ENCODE assay signal across 9 cellular contexts in the genomic region with DNA sequence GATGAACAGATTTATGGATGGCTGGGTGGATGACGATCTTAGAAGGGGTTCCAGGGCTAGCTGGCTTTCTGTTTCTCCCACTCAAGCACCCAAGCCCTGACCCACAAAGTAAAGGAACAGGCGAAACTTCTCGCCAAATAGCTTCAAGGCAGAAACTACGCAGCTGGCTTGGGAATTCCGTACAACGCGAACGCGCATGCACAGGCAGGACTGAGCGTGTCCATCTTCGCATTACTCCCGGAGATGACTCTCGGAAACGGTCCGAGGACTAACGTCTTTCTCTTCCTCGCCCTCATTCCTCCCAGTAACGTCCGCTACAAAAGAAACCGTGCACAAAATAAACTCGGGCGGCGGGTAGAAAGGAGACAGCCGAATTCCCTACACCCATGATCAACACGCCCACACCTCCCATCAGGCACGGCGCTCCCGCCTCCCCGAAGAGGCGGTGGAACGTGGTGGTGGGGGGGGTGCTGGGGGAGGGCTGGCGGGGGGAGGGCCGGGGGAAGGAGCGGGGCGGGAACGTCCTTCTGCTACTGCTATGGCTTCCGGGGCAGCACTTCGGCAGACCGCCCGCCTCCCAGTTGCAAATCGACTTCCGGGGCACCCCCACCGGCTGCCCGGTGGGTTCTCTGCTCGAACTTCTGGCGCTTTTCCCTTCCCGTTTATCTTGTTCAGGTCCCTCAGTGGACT. TPM values are rescaled to one million over a fixed set of nuclear protein-coding genes. Genes with fewer than 3 reads are reported as not detected.
DNase-seq lines count a peak whose midpoint lies in the region; ATAC-seq and TF ChIP-seq lines count a peak whose summit lies in the region.
"Not testable (repeated sequence)": the region's sequence is repeated elsewhere in the genome, so short reads cannot be mapped to it uniquely, and the experiment has no call there.
"Had no signal": no experiment of that assay in that cellular context is flagged by ENCODE, and none has a peak within 500 bp of the region (broad histone marks: within the 10 kb centered on the region; RNA-seq: fewer than 3 reads in every experiment).

No MANE protein-coding gene starts in this region.

- not testable (repeated sequence) for H3K4me3 Mint-ChIP-seq in activated CD8-positive, alpha-beta T cell treated with anti-CD3 and anti-CD28 coated beads for 36 hours

- not testable (repeated sequence) for H3K36me3 ChIP-seq in DND-41 (ENCODE audit: insufficient read depth, low read length); heart left ventricle

- intact Hi-C loops in activated CD8-positive, alpha-beta T cell treated with anti-CD3 and anti-CD28 coated beads for 36 hours (cut with micrococcal nuclease); heart left ventricle (cut with DNase I); sciatic nerve (cut with DNase I): not testable (repeated sequence)

- H3K4me1 Mint-ChIP-seq in activated CD8-positive, alpha-beta T cell treated with anti-CD3 and anti-CD28 coated beads for 36 hours (ENCODE audit: low read depth), result peaks cover 14% of the 10 kb centered on the region

- ATAC-seq in DND-41 (ENCODE audit: insufficient read depth, low read depth) (peak; percentile 70), GM19043 (IDR thresholded peaks at IDR 0.05; ENCODE audit: low read depth, unreplicated experiment) (peak; percentile 40), GM21576 (IDR thresholded peaks at IDR 0.05; ENCODE audit: unreplicated experiment) (peak; percentile 41), HG02938 (IDR thresholded peaks at IDR 0.05; ENCODE audit: unreplicated experiment) (peak; percentile 36), HG03432 (IDR thresholded peaks at IDR 0.05; ENCODE audit: unreplicated experiment) (peak; percentile 50), heart left ventricle (peak; percentile 74 to 89 (median 84)), sciatic nerve (peak; percentile 86)
- ATAC-seq in activated CD8-positive, alpha-beta T cell treated with anti-CD3 and anti-CD28 coated beads for 36 hours, result peak; percentile 65

- H3K36me3 Mint-ChIP-seq in activated CD8-positive, alpha-beta T cell treated with anti-CD3 and anti-CD28 coated beads for 36 hours (ENCODE audit: low read depth), result not testable (repeated sequence)

- H3K4me3 ChIP-seq in DND-41 (ENCODE audit: low read depth in 1 of 2, low read length in 2 of 2); heart left ventricle: not testable (repeated sequence)

- not testable (repeated sequence) for H3K4me2 ChIP-seq in DND-41 (ENCODE audit: insufficient read depth, low read length)

- not testable (repeated sequence) for TF ChIP-seq CTCF in DND-41 (IDR thresholded peaks at IDR 0.05; ENCODE audit: borderline replicate concordance, extremely low read depth, low read length, poor library complexity, severe bottlenecking); activated CD8-positive, alpha-beta T cell treated with anti-CD3 and anti-CD28 coated beads for 36 hours (IDR thresholded peaks at IDR 0.05); heart left ventricle (IDR thresholded peaks at IDR 0.05)

- H3K27ac Mint-ChIP-seq in activated CD8-positive, alpha-beta T cell treated with anti-CD3 and anti-CD28 coated beads for 36 hours, result not testable (repeated sequence)

- not testable (repeated sequence) for H2AFZ ChIP-seq in DND-41 (ENCODE audit: low read depth, low read length)

- H3K9me3 ChIP-seq in DND-41 (ENCODE audit: insufficient read depth, low read length, severe bottlenecking); heart left ventricle: not testable (repeated sequence)

- not testable (repeated sequence) for H3K27ac ChIP-seq in DND-41 (ENCODE audit: low read length); heart left ventricle

- H3K4me1 ChIP-seq in DND-41 (ENCODE audit: insufficient read depth, low read length) (peaks cover 29% of the 10 kb centered on the region), heart left ventricle (peaks cover 0 to 25% (median 9%) of the 10 kb centered on the region in 12 donors)

- H3K9ac ChIP-seq in DND-41 (ENCODE audit: low read depth, low read length), result not testable (repeated sequence)

- not testable (repeated sequence) for H3K27me3 ChIP-seq in DND-41 (ENCODE audit: insufficient read depth, low read length, poor library complexity); heart left ventricle

- CTCF ChIA-PET in activated CD8-positive, alpha-beta T cell treated with anti-CD3 and anti-CD28 coated beads for 36 hours (lab: Charles Lee), result not testable (repeated sequence)

- POLR2A ChIA-PET in activated CD8-positive, alpha-beta T cell treated with anti-CD3 and anti-CD28 coated beads for 36 hours (lab: Charles Lee), result not testable (repeated sequence)

- H3K27me3 Mint-ChIP-seq in activated CD8-positive, alpha-beta T cell treated with anti-CD3 and anti-CD28 coated beads for 36 hours, result not testable (repeated sequence)

- DNase-seq in DND-41; activated CD8-positive, alpha-beta T cell treated with anti-CD3 and anti-CD28 coated beads for 36 hours; heart left ventricle; sciatic nerve (ENCODE audit: low spot score): not testable (repeated sequence)

- WGBS in heart left ventricle, 4 donors, result no CpG with 5 or more reads among the region's 47 CpGs

- not testable (repeated sequence) for H4K20me1 ChIP-seq in DND-41 (ENCODE audit: insufficient read depth, low read length)

- TF ChIP-seq POLR2A in heart left ventricle (IDR thresholded peaks at IDR 0.05), result not testable (repeated sequence)

- not testable (repeated sequence) for H3K9me3 Mint-ChIP-seq in activated CD8-positive, alpha-beta T cell treated with anti-CD3 and anti-CD28 coated beads for 36 hours

- not testable (repeated sequence) for H3K79me2 ChIP-seq in DND-41 (ENCODE audit: insufficient read depth, low read length)

RNA-seq across cellular contexts. Expression of gene PBDC1, which starts 27.8 kb away (rescaled TPM):
- 10 to 100 TPM; 33.4 to 36.1 TPM for total RNA-seq in activated CD8-positive, alpha-beta T cell treated with anti-CD3 and anti-CD28 coated beads for 36 hours
- total RNA-seq in heart left ventricle, result 10 to 100 TPM in 7 of 9 donors, 1 to 10 TPM in 2; 8.6 to 17.5 (median 12.3) TPM
- 10 to 100 TPM; 20.6 to 33.3 TPM for polyA plus RNA-seq in heart left ventricle
- total RNA-seq in sciatic nerve, result 21.7 TPM
- total RNA-seq: OCI-LY7 had no signal

Comparison
In these comparisons a context has a peak if more than half of its experiments do, and no peak if none do; other contexts are left out.
1. ATAC-seq: peak in every context shown above with its lines; median percentile 86 in sciatic nerve; 84 in heart left ventricle; 70 in DND-41; 65 in activated CD8-positive, alpha-beta T cell treated with anti-CD3 and anti-CD28 coated beads for 36 hours; 50 in HG03432; 41 in GM21576; 40 in GM19043; 36 in HG02938.